9 cellular contexts compared by ENCODE assay signal in the genomic region with DNA sequence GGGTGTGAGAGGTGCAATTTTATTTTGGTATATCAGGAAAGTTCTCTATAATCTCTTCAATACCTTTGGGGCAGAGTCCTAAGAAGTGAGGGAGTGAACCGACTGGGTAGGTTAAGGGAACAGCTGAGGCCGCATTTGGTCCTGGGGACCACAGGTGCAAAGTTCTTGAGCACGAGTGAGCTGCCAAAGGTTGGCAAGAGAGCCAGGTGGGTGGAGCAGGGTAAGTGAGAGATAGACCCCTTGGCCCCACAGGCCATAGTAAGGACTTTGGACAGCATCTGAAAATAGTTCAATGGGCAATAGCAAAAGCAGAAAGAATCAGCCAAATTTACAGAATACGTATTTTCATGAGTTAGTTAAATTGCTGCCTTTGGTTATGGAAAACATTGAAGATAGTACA. TPM values are rescaled to one million over a fixed set of nuclear protein-coding genes. Genes with fewer than 3 reads are reported as not detected.
"Had no signal": no experiment of that assay in that cellular context is flagged by ENCODE, and none has a peak within 500 bp of the region (broad histone marks: within the 10 kb centered on the region; RNA-seq: fewer than 3 reads in every experiment).

No MANE protein-coding gene starts in this region.

- H3K27ac ChIP-seq: HL-60 had no signal

- ATAC-seq: GM23338, K562 had no signal

- H2AFZ ChIP-seq: GM23338 had no signal

- FAIRE-seq: H1, H54, K562 had no signal

- H3K4me3 ChIP-seq: GM23338, K562 had no signal

- H3K4me2 ChIP-seq: GM23338 had no signal

- DNase-seq: H9, HCEC 1CT, IMR-90, KG1 had no signal

RNA-seq across cellular contexts. Expression of a gene that starts 11.0 kb away (rescaled TPM):
- polyA plus RNA-seq: K562 had no signal
